Comparison of ENCODE assay signal across 1 cellular context in the genomic region with DNA sequence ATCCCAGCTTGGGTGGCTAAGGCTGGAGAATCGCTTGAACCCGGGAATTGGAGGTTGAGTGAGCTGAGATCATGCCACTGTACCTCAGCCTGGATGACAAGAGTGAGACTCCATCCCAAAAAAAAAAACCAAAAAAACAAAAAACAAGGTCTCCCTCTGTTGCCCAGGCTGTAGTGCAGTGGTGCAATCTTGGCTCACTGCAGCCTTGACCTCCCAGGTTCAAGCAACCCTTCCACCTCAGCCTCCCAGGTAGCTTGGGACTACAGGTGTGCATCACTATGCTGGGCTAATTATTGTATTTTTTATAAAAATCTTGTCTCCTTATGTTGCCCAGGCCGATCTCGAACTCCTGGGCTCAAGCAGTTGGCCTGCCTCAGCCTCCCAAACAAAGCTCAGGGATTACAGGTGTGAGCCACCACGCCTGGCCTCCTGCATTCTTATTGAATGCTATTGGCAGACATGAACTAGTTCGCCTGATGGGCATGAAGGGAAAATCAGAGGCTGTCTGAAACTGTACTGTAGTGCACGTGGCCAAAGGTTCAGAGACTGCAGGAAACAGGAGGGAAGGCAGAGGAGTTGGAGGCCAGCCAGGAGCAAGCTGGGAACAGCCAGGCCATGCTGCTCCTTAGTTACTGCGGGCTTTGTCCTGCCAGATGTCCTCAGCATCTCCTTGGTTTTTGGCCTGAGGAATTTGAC.
TF ChIP-seq lines count a peak whose summit lies in the region.

No MANE protein-coding gene starts in this region.

TF ChIP-seq in HepG2, 621 proteins besides CTCF, POLR2A, EP300 and RAD21 (continued from another document and continues in another):
- TF ChIP-seq JUN (CRISPR knock-in tag; IDR thresholded peaks at IDR 0.05) (no peak), ZNF180 (CRISPR knock-in tag; IDR thresholded peaks at IDR 0.05; ENCODE audit: borderline replicate concordance, low read depth) (no peak), ZNF431 (CRISPR knock-in tag; IDR thresholded peaks at IDR 0.05; ENCODE audit: borderline replicate concordance, low read depth) (no peak), SP1 (IDR thresholded peaks at IDR 0.05) (no peak), SP1 (CRISPR knock-in tag; IDR thresholded peaks at IDR 0.05) (no peak), ZNF747 (CRISPR knock-in tag; IDR thresholded peaks at IDR 0.05; ENCODE audit: borderline replicate concordance) (no peak), HNRNPLL (IDR thresholded peaks at IDR 0.05; ENCODE audit: low read depth, low read length, poor library complexity, severe bottlenecking) (no peak), ZNF83 (CRISPR knock-in tag; IDR thresholded peaks at IDR 0.05; ENCODE audit: borderline replicate concordance) (no peak), ZNF414 (CRISPR knock-in tag; IDR thresholded peaks at IDR 0.05) (no peak), NFE2L2 (IDR thresholded peaks at IDR 0.05; ENCODE audit: low read length) (no peak), PHF5A (CRISPR knock-in tag; IDR thresholded peaks at IDR 0.05; ENCODE audit: low read depth, unreplicated experiment) (no peak), ZNF709 (CRISPR knock-in tag; IDR thresholded peaks at IDR 0.05) (no peak), ZBTB3 (CRISPR knock-in tag; IDR thresholded peaks at IDR 0.05; ENCODE audit: borderline replicate concordance, low read depth) (no peak), ARID2 (CRISPR knock-in tag; IDR thresholded peaks at IDR 0.05; ENCODE audit: borderline replicate concordance) (peak; percentile 63; the same call in 1 of the 2 replicates), SMAD3 (CRISPR knock-in tag; IDR thresholded peaks at IDR 0.05) (no peak), FOXO1 (CRISPR knock-in tag; IDR thresholded peaks at IDR 0.05) (peak; percentile 44; the same call in 1 of the 2 replicates), ZNF772 (CRISPR knock-in tag; IDR thresholded peaks at IDR 0.05) (peak; percentile 81; the same call in 1 of the 2 replicates), HDAC6 (IDR thresholded peaks at IDR 0.05; ENCODE audit: low read depth, low read length) (no peak), SKIL (CRISPR knock-in tag; IDR thresholded peaks at IDR 0.05; ENCODE audit: borderline replicate concordance) (no peak), THAP7 (CRISPR knock-in tag; IDR thresholded peaks at IDR 0.05) (no peak), ZNF746 (CRISPR knock-in tag; IDR thresholded peaks at IDR 0.05) (no peak), ATF6 (CRISPR knock-in tag; conservative IDR thresholded peaks at IDR 0.05) (no peak), ZNF784 (CRISPR knock-in tag; IDR thresholded peaks at IDR 0.05; ENCODE audit: borderline replicate concordance) (0 out of 2 replicates have a peak, but pooled peaks have one; percentile 49), GTF2F1 (IDR thresholded peaks at IDR 0.05; ENCODE audit: low read length) (no peak), RFXANK (CRISPR knock-in tag; IDR thresholded peaks at IDR 0.05) (no peak), GLI4 (CRISPR knock-in tag; IDR thresholded peaks at IDR 0.05; ENCODE audit: borderline replicate concordance) (0 out of 2 replicates have a peak, but pooled peaks have one; percentile 36), THAP11 (CRISPR knock-in tag; IDR thresholded peaks at IDR 0.05) (0 out of 2 replicates have a peak, but pooled peaks have one; percentile 24), ZNF12 (CRISPR knock-in tag; IDR thresholded peaks at IDR 0.05) (no peak), TOPORS (CRISPR knock-in tag; IDR thresholded peaks at IDR 0.05) (no peak), REL (CRISPR knock-in tag; conservative IDR thresholded peaks at IDR 0.05) (no peak), POGZ (CRISPR knock-in tag; IDR thresholded peaks at IDR 0.05) (peak; percentile 56; the same call in 1 of the 2 replicates), ZNF101 (CRISPR knock-in tag; IDR thresholded peaks at IDR 0.05; ENCODE audit: borderline replicate concordance, low read depth) (no peak), ZMYM3 (CRISPR knock-in tag; IDR thresholded peaks at IDR 0.05) (peak; percentile 90), ZNF432 (CRISPR knock-in tag; IDR thresholded peaks at IDR 0.05; ENCODE audit: borderline replicate concordance) (no peak)
- TF ChIP-seq, protein P1, sequence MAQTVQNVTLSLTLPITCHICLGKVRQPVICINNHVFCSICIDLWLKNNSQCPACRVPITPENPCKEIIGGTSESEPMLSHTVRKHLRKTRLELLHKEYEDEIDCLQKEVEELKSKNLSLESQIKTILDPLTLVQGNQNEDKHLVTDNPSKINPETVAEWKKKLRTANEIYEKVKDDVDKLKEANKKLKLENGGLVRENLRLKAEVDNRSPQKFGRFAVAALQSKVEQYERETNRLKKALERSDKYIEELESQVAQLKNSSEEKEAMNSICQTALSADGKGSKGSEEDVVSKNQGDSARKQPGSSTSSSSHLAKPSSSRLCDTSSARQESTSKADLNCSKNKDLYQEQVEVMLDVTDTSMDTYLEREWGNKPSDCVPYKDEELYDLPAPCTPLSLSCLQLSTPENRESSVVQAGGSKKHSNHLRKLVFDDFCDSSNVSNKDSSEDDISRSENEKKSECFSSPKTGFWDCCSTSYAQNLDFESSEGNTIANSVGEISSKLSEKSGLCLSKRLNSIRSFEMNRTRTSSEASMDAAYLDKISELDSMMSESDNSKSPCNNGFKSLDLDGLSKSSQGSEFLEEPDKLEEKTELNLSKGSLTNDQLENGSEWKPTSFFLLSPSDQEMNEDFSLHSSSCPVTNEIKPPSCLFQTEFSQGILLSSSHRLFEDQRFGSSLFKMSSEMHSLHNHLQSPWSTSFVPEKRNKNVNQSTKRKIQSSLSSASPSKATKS (CRISPR knock-in tag; IDR thresholded peaks at IDR 0.05): no peak
- TF ChIP-seq, protein P2, sequence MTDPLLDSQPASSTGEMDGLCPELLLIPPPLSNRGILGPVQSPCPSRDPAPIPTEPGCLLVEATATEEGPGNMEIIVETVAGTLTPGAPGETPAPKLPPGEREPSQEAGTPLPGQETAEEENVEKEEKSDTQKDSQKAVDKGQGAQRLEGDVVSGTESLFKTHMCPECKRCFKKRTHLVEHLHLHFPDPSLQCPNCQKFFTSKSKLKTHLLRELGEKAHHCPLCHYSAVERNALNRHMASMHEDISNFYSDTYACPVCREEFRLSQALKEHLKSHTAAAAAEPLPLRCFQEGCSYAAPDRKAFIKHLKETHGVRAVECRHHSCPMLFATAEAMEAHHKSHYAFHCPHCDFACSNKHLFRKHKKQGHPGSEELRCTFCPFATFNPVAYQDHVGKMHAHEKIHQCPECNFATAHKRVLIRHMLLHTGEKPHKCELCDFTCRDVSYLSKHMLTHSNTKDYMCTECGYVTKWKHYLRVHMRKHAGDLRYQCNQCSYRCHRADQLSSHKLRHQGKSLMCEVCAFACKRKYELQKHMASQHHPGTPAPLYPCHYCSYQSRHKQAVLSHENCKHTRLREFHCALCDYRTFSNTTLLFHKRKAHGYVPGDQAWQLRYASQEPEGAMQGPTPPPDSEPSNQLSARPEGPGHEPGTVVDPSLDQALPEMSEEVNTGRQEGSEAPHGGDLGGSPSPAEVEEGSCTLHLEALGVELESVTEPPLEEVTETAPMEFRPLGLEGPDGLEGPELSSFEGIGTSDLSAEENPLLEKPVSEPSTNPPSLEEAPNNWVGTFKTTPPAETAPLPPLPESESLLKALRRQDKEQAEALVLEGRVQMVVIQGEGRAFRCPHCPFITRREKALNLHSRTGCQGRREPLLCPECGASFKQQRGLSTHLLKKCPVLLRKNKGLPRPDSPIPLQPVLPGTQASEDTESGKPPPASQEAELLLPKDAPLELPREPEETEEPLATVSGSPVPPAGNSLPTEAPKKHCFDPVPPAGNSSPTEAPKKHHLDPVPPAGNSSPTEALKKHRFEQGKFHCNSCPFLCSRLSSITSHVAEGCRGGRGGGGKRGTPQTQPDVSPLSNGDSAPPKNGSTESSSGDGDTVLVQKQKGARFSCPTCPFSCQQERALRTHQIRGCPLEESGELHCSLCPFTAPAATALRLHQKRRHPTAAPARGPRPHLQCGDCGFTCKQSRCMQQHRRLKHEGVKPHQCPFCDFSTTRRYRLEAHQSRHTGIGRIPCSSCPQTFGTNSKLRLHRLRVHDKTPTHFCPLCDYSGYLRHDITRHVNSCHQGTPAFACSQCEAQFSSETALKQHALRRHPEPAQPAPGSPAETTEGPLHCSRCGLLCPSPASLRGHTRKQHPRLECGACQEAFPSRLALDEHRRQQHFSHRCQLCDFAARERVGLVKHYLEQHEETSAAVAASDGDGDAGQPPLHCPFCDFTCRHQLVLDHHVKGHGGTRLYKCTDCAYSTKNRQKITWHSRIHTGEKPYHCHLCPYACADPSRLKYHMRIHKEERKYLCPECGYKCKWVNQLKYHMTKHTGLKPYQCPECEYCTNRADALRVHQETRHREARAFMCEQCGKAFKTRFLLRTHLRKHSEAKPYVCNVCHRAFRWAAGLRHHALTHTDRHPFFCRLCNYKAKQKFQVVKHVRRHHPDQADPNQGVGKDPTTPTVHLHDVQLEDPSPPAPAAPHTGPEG (CRISPR knock-in tag; IDR thresholded peaks at IDR 0.05): no peak
- TF ChIP-seq, protein P3, sequence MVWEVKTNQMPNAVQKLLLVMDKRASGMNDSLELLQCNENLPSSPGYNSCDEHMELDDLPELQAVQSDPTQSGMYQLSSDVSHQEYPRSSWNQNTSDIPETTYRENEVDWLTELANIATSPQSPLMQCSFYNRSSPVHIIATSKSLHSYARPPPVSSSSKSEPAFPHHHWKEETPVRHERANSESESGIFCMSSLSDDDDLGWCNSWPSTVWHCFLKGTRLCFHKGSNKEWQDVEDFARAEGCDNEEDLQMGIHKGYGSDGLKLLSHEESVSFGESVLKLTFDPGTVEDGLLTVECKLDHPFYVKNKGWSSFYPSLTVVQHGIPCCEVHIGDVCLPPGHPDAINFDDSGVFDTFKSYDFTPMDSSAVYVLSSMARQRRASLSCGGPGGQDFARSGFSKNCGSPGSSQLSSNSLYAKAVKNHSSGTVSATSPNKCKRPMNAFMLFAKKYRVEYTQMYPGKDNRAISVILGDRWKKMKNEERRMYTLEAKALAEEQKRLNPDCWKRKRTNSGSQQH (CRISPR knock-in tag; IDR thresholded peaks at IDR 0.05; ENCODE audit: low read depth): 0 out of 2 replicates have a peak, but pooled peaks have one; percentile 12
- TF ChIP-seq, protein P4, sequence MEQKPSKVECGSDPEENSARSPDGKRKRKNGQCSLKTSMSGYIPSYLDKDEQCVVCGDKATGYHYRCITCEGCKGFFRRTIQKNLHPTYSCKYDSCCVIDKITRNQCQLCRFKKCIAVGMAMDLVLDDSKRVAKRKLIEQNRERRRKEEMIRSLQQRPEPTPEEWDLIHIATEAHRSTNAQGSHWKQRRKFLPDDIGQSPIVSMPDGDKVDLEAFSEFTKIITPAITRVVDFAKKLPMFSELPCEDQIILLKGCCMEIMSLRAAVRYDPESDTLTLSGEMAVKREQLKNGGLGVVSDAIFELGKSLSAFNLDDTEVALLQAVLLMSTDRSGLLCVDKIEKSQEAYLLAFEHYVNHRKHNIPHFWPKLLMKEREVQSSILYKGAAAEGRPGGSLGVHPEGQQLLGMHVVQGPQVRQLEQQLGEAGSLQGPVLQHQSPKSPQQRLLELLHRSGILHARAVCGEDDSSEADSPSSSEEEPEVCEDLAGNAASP (CRISPR knock-in tag; IDR thresholded peaks at IDR 0.05; ENCODE audit: borderline replicate concordance): no peak
- TF ChIP-seq, protein P5, sequence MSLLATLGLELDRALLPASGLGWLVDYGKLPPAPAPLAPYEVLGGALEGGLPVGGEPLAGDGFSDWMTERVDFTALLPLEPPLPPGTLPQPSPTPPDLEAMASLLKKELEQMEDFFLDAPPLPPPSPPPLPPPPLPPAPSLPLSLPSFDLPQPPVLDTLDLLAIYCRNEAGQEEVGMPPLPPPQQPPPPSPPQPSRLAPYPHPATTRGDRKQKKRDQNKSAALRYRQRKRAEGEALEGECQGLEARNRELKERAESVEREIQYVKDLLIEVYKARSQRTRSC (CRISPR knock-in tag; IDR thresholded peaks at IDR 0.05; ENCODE audit: low read depth): no peak
- TF ChIP-seq, protein P6, sequence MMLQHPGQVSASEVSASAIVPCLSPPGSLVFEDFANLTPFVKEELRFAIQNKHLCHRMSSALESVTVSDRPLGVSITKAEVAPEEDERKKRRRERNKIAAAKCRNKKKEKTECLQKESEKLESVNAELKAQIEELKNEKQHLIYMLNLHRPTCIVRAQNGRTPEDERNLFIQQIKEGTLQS (CRISPR knock-in tag; IDR thresholded peaks at IDR 0.05): no peak
